In genomic region chr10:84198206-84198915, GRCh38 we compare ENCODE assay signal across 28 cellular contexts. TPM values are rescaled to one million over a fixed set of nuclear protein-coding genes. Genes with fewer than 3 reads are reported as not detected.
"Had no signal": no experiment of that assay in that cellular context is flagged by ENCODE, and none has a peak within 500 bp of the region (broad histone marks: within the 10 kb centered on the region; RNA-seq: fewer than 3 reads in every experiment).

No MANE protein-coding gene starts in this region.

- H3K27ac Mint-ChIP-seq: activated naive CD8-positive, alpha-beta T cell treated with anti-CD3 and anti-CD28 coated beads for 36 hours; activated T-helper 17 cell treated with anti-CD3 and anti-CD28 coated beads, Interleukin-2, amount 50 U/mL, for 72 hours; endodermal cell; nephron progenitor cell; T-helper 1 cell treated with Interleukin-12 subunit alpha and Interleukin-12 subunit beta and Interleukin-4 antibody, amounts not matched to agents 30 μg/mL and 1 μg/mL, for 36 hours had no signal

- DNase-seq: activated CD4-positive, alpha-beta T cell treated with anti-CD3 and anti-CD28 coated beads for 1 hour; activated CD4-positive, alpha-beta T cell treated with anti-CD3 and anti-CD28 coated beads, Interleukin-2, amount 50 U/mL, for 4 hours; activated naive CD4-positive, alpha-beta T cell; activated naive CD8-positive, alpha-beta T cell treated with anti-CD3 and anti-CD28 coated beads for 36 hours; activated T-cell treated with anti-CD3 and anti-CD28 coated beads for 4 hours; amniotic stem cell; endodermal cell; foreskin fibroblast; left cardiac atrium; lower lobe of right lung; nephron progenitor cell; stimulated activated CD4-positive, alpha-beta T cell treated with anti-CD3 and anti-CD28 coated beads, Interleukin-2, amount 100 ng/mL, for 24 hours; stimulated activated naive CD4-positive, alpha-beta T cell treated with Interleukin-2 at 50 U/mL for 16 hours; tibial artery had no signal

- H2AFZ ChIP-seq: hepatocyte had no signal

- H3K4me3 ChIP-seq: dorsolateral prefrontal cortex, hepatocyte, lower lobe of right lung, prostate gland, right atrium auricular region, tibial artery, vagina had no signal

- H3K27ac ChIP-seq: dorsolateral prefrontal cortex, epithelial cell of prostate, hepatocyte, lower lobe of right lung, prostate gland, right atrium auricular region, tibial artery, vagina, VCaP had no signal

- ATAC-seq: activated T-helper 17 cell treated with anti-CD3 and anti-CD28 coated beads, Interleukin-2, amount 50 U/mL, for 72 hours; left cardiac atrium; lower lobe of right lung had no signal

- H3K79me2 ChIP-seq: hepatocyte had no signal

- H3K4me1 Mint-ChIP-seq: activated T-helper 17 cell treated with anti-CD3 and anti-CD28 coated beads, Interleukin-2, amount 50 U/mL, for 72 hours; nephron progenitor cell had no signal

- H3K9me3 Mint-ChIP-seq: activated naive CD8-positive, alpha-beta T cell treated with anti-CD3 and anti-CD28 coated beads for 36 hours; activated T-helper 17 cell treated with anti-CD3 and anti-CD28 coated beads, Interleukin-2, amount 50 U/mL, for 72 hours; endodermal cell; nephron progenitor cell; T-helper 1 cell treated with Interleukin-12 subunit alpha and Interleukin-12 subunit beta and Interleukin-4 antibody, amounts not matched to agents 30 μg/mL and 1 μg/mL, for 36 hours had no signal

- H3K27me3 ChIP-seq: right atrium auricular region, vagina had no signal

- H3K4me1 ChIP-seq: prostate gland had no signal

- H3K9me3 ChIP-seq: lower lobe of right lung, prostate gland, right atrium auricular region, tibial artery, vagina had no signal

- H3K4me3 Mint-ChIP-seq: activated naive CD8-positive, alpha-beta T cell treated with anti-CD3 and anti-CD28 coated beads for 36 hours; activated T-helper 17 cell treated with anti-CD3 and anti-CD28 coated beads, Interleukin-2, amount 50 U/mL, for 72 hours; endodermal cell; nephron progenitor cell; T-helper 1 cell treated with Interleukin-12 subunit alpha and Interleukin-12 subunit beta and Interleukin-4 antibody, amounts not matched to agents 30 μg/mL and 1 μg/mL, for 36 hours had no signal

- H3K36me3 Mint-ChIP-seq: activated naive CD8-positive, alpha-beta T cell treated with anti-CD3 and anti-CD28 coated beads for 36 hours had no signal

- H3K4me2 ChIP-seq: hepatocyte had no signal

- H3K36me3 ChIP-seq: lower lobe of right lung, prostate gland, right atrium auricular region, tibial artery, vagina had no signal

RNA-seq across cellular contexts. Expression of gene CDHR1, which starts 4.0 kb away (rescaled TPM):
- polyA plus RNA-seq: hepatocyte had no signal

RNA-seq across cellular contexts. Expression of gene GPR15LG, which starts 24.8 kb away (rescaled TPM):
- total RNA-seq: activated naive CD8-positive, alpha-beta T cell treated with anti-CD3 and anti-CD28 coated beads for 36 hours; activated T-helper 17 cell treated with anti-CD3 and anti-CD28 coated beads, Interleukin-2, amount 50 U/mL, for 72 hours; cardiac septum; dorsolateral prefrontal cortex; endodermal cell; glomerular endothelial cell; left cardiac atrium; lower lobe of right lung; mesenteric fat pad; osteoblast; right atrium auricular region; subcutaneous adipose tissue had no signal

RNA-seq across cellular contexts. Expression of gene LRIT2, which starts 27.0 kb away (rescaled TPM):
- total RNA-seq: activated naive CD8-positive, alpha-beta T cell treated with anti-CD3 and anti-CD28 coated beads for 36 hours; activated T-helper 17 cell treated with anti-CD3 and anti-CD28 coated beads, Interleukin-2, amount 50 U/mL, for 72 hours; cardiac septum; endodermal cell; glomerular endothelial cell; hepatocyte; lower lobe of right lung; mesenteric fat pad; osteoblast; prostate gland; right atrium auricular region; subcutaneous adipose tissue; vagina had no signal
- polyA plus RNA-seq: hepatocyte had no signal

RNA-seq across cellular contexts. Expression of gene LRIT1, which starts 43.0 kb away (rescaled TPM):
- total RNA-seq: activated naive CD8-positive, alpha-beta T cell treated with anti-CD3 and anti-CD28 coated beads for 36 hours; activated T-helper 17 cell treated with anti-CD3 and anti-CD28 coated beads, Interleukin-2, amount 50 U/mL, for 72 hours; cardiac septum; glomerular endothelial cell; hepatocyte; left cardiac atrium; lower lobe of right lung; mesenteric fat pad; osteoblast; right atrium auricular region; subcutaneous adipose tissue; vagina had no signal
- polyA plus RNA-seq: hepatocyte had no signal

RNA-seq across cellular contexts. Expression of gene RGR, which starts 46.5 kb away (rescaled TPM):
- total RNA-seq: activated naive CD8-positive, alpha-beta T cell treated with anti-CD3 and anti-CD28 coated beads for 36 hours; activated T-helper 17 cell treated with anti-CD3 and anti-CD28 coated beads, Interleukin-2, amount 50 U/mL, for 72 hours; cardiac septum; endodermal cell; glomerular endothelial cell; hepatocyte; lower lobe of right lung; mesenteric fat pad; osteoblast; prostate gland; right atrium auricular region; vagina had no signal
- polyA plus RNA-seq: hepatocyte had no signal
